Comparison of ENCODE assay signal across 1 cellular context in the genomic region with DNA sequence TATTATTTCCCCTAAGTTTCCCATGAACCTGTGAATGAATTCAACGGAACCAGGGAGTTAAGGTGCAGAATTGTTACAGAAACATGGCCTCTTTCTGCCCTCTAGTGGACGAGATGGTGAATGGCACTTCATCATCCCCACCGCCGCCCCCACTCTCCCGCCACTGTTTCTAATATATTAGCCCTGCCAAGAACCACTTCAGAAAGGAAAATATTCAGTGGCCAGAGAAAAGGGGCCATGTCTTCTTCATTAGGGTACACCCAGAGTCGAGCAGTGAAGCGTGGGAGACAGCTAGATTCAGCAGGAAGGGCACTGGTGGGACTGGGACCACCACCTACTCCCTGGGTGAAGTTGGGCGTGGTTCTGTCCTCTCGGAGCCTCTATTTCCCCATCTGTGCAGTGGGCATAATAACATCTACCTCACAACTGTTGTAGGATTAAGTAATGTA.
TF ChIP-seq lines count a peak whose summit lies in the region.

No MANE protein-coding gene starts in this region.

TF ChIP-seq in H1, 55 proteins besides CTCF, POLR2A, EP300 and RAD21 (continued from another document):
- no peak for TF ChIP-seq MAX (IDR thresholded peaks at IDR 0.05)
- no peak for TF ChIP-seq CHD1 (IDR thresholded peaks at IDR 0.05; ENCODE audit: low read depth, low read length)
- no peak for TF ChIP-seq GABPA (IDR thresholded peaks at IDR 0.05; ENCODE audit: borderline replicate concordance, insufficient read depth, low read length)
- TF ChIP-seq JUN (IDR thresholded peaks at IDR 0.05; ENCODE audit: low read depth, low read length), result no peak
- TF ChIP-seq, protein P1, sequence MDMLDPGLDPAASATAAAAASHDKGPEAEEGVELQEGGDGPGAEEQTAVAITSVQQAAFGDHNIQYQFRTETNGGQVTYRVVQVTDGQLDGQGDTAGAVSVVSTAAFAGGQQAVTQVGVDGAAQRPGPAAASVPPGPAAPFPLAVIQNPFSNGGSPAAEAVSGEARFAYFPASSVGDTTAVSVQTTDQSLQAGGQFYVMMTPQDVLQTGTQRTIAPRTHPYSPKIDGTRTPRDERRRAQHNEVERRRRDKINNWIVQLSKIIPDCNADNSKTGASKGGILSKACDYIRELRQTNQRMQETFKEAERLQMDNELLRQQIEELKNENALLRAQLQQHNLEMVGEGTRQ (IDR thresholded peaks at IDR 0.05; ENCODE audit: low read length), result no peak
- no peak for TF ChIP-seq CEBPB (IDR thresholded peaks at IDR 0.05; ENCODE audit: low read depth, low read length)
